Comparison of ENCODE assay signal across 8 cellular contexts in genomic region chr10:102421645-102422585, GRCh38. TPM values are rescaled to one million over a fixed set of nuclear protein-coding genes. Genes with fewer than 3 reads are reported as not detected.
DNase-seq lines count a peak whose midpoint lies in the region; ATAC-seq and TF ChIP-seq lines count a peak whose summit lies in the region.

No MANE protein-coding gene starts in this region.

- peak overlapping the region; percentile 65 for H3K27ac Mint-ChIP-seq in type B pancreatic cell

- no peaks in the 10 kb centered on the region for H3K9me3 ChIP-seq in lower lobe of right lung

- DNase-seq in AG09309 (ENCODE audit: low read depth): no peak
- peak; percentile 54 for DNase-seq in GM20000 (ENCODE audit: low spot score)
- DNase-seq in NCI-H748 (lab: John Stamatoyannopoulos, UW; ENCODE audit: unreplicated experiment): peak; percentile 41
- DNase-seq in cerebellar cortex (ENCODE audit: low spot score): peak; percentile 40
- peak; percentile 76 for DNase-seq in lower lobe of right lung
- DNase-seq in type B pancreatic cell (ENCODE audit: extremely low spot score, unreplicated experiment): peak; percentile 71
- no peak for DNase-seq in SHP77 (lab: John Stamatoyannopoulos, UW)
- DNase-seq in NCI-H510A treated with DMSO at 0.1 percent for 48 hours (lab: John Stamatoyannopoulos, UW): no peak

- ATAC-seq in lower lobe of right lung: peak; percentile 59

- no peaks in the 10 kb centered on the region for H3K9me3 Mint-ChIP-seq in type B pancreatic cell

- peaks cover 9% of the 10 kb centered on the region for H3K4me1 Mint-ChIP-seq in type B pancreatic cell (ENCODE audit: unreplicated experiment)

- peaks cover 30% of the 10 kb centered on the region for H3K27me3 Mint-ChIP-seq in type B pancreatic cell

- peak overlapping the region; percentile 95 for H3K4me3 Mint-ChIP-seq in type B pancreatic cell

- intact Hi-C loops in lower lobe of right lung (cut with DNase I): no loop called here

- peaks cover 35% of the 10 kb centered on the region for H3K4me1 ChIP-seq in lower lobe of right lung

- peaks cover 15% of the 10 kb centered on the region for H3K27me3 ChIP-seq in lower lobe of right lung (ENCODE audit: low read depth)

- H3K4me3 ChIP-seq in AG09309 (ENCODE audit: control insufficient read depth, low read depth, low read length) (peak overlapping the region; percentile 83), lower lobe of right lung (peak overlapping the region; percentile 88)

- TF ChIP-seq CTCF in AG09309 (IDR thresholded peaks at IDR 0.05; ENCODE audit: control insufficient read depth, insufficient read depth, low read depth, low read length, missing control alignments): no peak
- TF ChIP-seq CTCF in GM20000 (IDR thresholded peaks at IDR 0.05; ENCODE audit: extremely low read depth, missing control alignments): no peak
- TF ChIP-seq CTCF in lower lobe of right lung (IDR thresholded peaks at IDR 0.05): no peak
- no peak for TF ChIP-seq CTCF in type B pancreatic cell (conservative IDR thresholded peaks at IDR 0.05)

- H3K36me3 ChIP-seq in lower lobe of right lung: peaks cover 22% of the 10 kb centered on the region

- H3K27ac ChIP-seq in lower lobe of right lung: peak overlapping the region; percentile 91

- H3K36me3 Mint-ChIP-seq in type B pancreatic cell: no peaks in the 10 kb centered on the region

RNA-seq across cellular contexts. Expression of gene FBXL15, which starts 1.3 kb away (rescaled TPM):
- total RNA-seq in lower lobe of right lung: 16.6 TPM
- 14.8 and 19.0 TPM in 2 replicates for total RNA-seq in type B pancreatic cell (ENCODE audit: low replicate concordance)

RNA-seq across cellular contexts. Expression of gene PSD, which starts 3.3 kb away (rescaled TPM):
- 5.3 TPM for total RNA-seq in lower lobe of right lung
- total RNA-seq in type B pancreatic cell (ENCODE audit: low replicate concordance): 7.8 and 9.3 TPM in 2 replicates

RNA-seq across cellular contexts. Expression of gene CUEDC2, which starts 10.5 kb away (rescaled TPM):
- total RNA-seq in lower lobe of right lung (41.2 TPM), type B pancreatic cell (ENCODE audit: low replicate concordance) (44.5 and 86.1 TPM in 2 replicates)

RNA-seq across cellular contexts. Expression of gene NFKB2, which starts 26.4 kb away (rescaled TPM):
- total RNA-seq in lower lobe of right lung (30.9 TPM), type B pancreatic cell (ENCODE audit: low replicate concordance) (29.7 and 47.1 TPM in 2 replicates)

RNA-seq across cellular contexts. Expression of gene C10orf95, which starts 29.4 kb away (rescaled TPM):
- 5.7 TPM for total RNA-seq in lower lobe of right lung
- total RNA-seq in type B pancreatic cell (ENCODE audit: low replicate concordance): 0.75 and 2.3 TPM in 2 replicates

Comparison
In these comparisons a context has a peak if more than half of its experiments do, and no peak if none do; other contexts are left out.
1. DNase-seq: peak in GM20000 (single experiment), NCI-H748 (single experiment), cerebellar cortex (single experiment), lower lobe of right lung (single experiment) and type B pancreatic cell (single experiment); none in AG09309 (single experiment), SHP77 (0 of 2) and NCI-H510A treated with DMSO at 0.1 percent for 48 hours (single experiment).